11 cellular contexts compared by ENCODE assay signal in the genomic region with DNA sequence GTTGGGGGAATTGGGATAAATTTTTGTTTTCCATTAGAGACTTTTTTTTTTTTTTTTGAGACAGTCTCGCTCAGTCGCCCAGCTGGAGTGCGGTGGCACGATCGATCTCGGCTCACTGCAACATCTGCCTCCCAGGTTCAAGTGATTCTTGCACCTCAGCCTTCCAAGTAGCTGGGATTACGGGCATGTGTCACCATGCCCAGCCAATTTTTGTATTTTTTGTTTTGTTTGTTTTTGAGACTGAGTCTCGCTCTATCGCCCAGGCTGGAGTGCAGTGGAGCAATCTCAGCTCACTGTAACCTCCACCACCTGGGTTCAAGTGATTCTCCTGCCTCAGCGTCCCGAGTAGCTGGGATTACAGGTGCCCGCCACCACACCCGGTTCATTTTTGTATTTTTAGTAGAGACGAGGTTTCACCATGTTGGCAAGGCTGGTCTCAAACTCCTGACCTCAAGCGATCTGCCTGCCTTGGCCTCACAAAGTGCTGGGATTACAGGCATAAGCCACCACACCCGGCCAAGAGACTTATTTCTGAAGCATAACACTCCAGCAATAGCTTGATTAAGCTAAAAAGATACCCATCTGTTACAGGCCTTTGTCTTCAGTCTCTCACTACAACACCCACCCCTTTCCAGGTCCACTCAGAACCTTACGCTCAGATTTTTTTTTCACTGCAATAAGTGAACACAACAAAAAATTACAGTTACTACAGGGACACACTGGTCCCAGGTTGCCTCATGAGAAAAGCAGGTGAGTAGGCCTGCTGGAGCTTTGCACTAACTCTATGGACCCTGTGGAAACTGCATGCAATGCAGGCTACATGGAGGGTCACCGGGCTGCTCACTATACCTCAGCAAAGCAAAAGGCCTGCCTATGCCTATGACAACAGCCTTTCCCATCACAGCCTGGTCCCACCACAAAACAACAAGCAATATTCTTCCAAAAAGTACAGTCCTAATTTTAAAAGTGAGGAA. TPM values are rescaled to one million over a fixed set of nuclear protein-coding genes. Genes with fewer than 3 reads are reported as not detected.
A peak's percentile ranks its signal among the peaks of the same experiment; 100 is the strongest.
DNase-seq lines count a peak whose midpoint lies in the region; ATAC-seq and TF ChIP-seq lines count a peak whose summit lies in the region.
"Had no signal": no experiment of that assay in that cellular context is flagged by ENCODE, and none has a peak within 500 bp of the region (broad histone marks: within the 10 kb centered on the region; RNA-seq: fewer than 3 reads in every experiment).

No MANE protein-coding gene starts in this region.

- peaks cover 11% of the 10 kb centered on the region for H3K36me3 Mint-ChIP-seq in endodermal cell (ENCODE audit: low read depth)

- no peaks in the 10 kb centered on the region for H3K79me1 ChIP-seq in trophoblast cell (ENCODE audit: low read length)

- TF ChIP-seq CTCF in DOHH2 (IDR thresholded peaks at IDR 0.05; ENCODE audit: low read depth, low read length, poor library complexity, severe bottlenecking) (no peak), endodermal cell (conservative IDR thresholded peaks at IDR 0.05) (no peak)

- no peak overlapping the region for H2BK12ac ChIP-seq in trophoblast cell (ENCODE audit: low read length)

- no peak overlapping the region for H3K4me3 Mint-ChIP-seq in endodermal cell
- H3K4me3 Mint-ChIP-seq: activated B cell treated with CpG ODN at 0.5 μM for 24 hours had no signal

- peaks cover 99% of the 10 kb centered on the region for H3K79me2 ChIP-seq in DOHH2 (ENCODE audit: control insufficient read depth, low read length)
- H3K79me2 ChIP-seq in trophoblast cell (ENCODE audit: control insufficient read depth, insufficient read depth, low read length, poor library complexity), result peaks cover 34% of the 10 kb centered on the region

- no peak overlapping the region for H4K91ac ChIP-seq in trophoblast cell (ENCODE audit: low read depth, low read length)

- H3K23ac ChIP-seq in trophoblast cell (ENCODE audit: low read length), result no peak overlapping the region

- peaks cover 74% of the 10 kb centered on the region for H4K20me1 ChIP-seq in DOHH2 (ENCODE audit: control insufficient read depth, insufficient read depth, low read depth, low read length)

- no peak overlapping the region for H3K14ac ChIP-seq in trophoblast cell (ENCODE audit: low read length)

- ATAC-seq in HG02678 (IDR thresholded peaks at IDR 0.05; ENCODE audit: unreplicated experiment) (no peak), GM18511 (IDR thresholded peaks at IDR 0.05; ENCODE audit: unreplicated experiment) (no peak), GM19452 (IDR thresholded peaks at IDR 0.05; ENCODE audit: unreplicated experiment) (no peak)

- H3K9me3 ChIP-seq in DOHH2 (ENCODE audit: control insufficient read depth, insufficient read depth, low read length), result no peaks in the 10 kb centered on the region
- H3K9me3 ChIP-seq in endodermal cell (ENCODE audit: control insufficient read depth, low read length), result no peaks in the 10 kb centered on the region
- H3K9me3 ChIP-seq in trophoblast cell (ENCODE audit: insufficient read depth, low read depth, low read length), result no peaks in the 10 kb centered on the region
- H3K9me3 ChIP-seq: neutrophil had no signal

- H2AFZ ChIP-seq in trophoblast cell (ENCODE audit: insufficient read depth, low read length, poor library complexity), result no peak overlapping the region

- no peak overlapping the region for H3K9ac ChIP-seq in endodermal cell (ENCODE audit: extremely low read depth, low read length, poor library complexity, severe bottlenecking)
- H3K9ac ChIP-seq in trophoblast cell (ENCODE audit: low read length), result no peak overlapping the region

- H3K9me2 ChIP-seq in DOHH2 (replicated peaks; ENCODE audit: control insufficient read depth, low read length), result no peaks in the 10 kb centered on the region

- WGBS in endodermal cell (ENCODE audit: insufficient coverage in 1 of 2, insufficient read length in 1 of 2), 2 experiments, result 95 to 96% methylated on average over 12 to 18 of the region's 18 CpGs
- no CpG with 5 or more reads among the region's 18 CpGs for WGBS in trophoblast cell (ENCODE audit: extremely low coverage, insufficient coverage, insufficient read length)

- H2AK5ac ChIP-seq in trophoblast cell (ENCODE audit: low read length), result no peak overlapping the region

- H3K27me3 ChIP-seq in DOHH2 (ENCODE audit: control insufficient read depth, low read length) (no peaks in the 10 kb centered on the region), endodermal cell (ENCODE audit: control insufficient read depth, insufficient read depth, low read length, poor library complexity, severe bottlenecking) (no peaks in the 10 kb centered on the region), trophoblast cell (ENCODE audit: insufficient read depth, low read length) (no peaks in the 10 kb centered on the region)
- H3K27me3 ChIP-seq: brain microvascular endothelial cell, neutrophil had no signal

- H4K8ac ChIP-seq in trophoblast cell (ENCODE audit: low read depth, low read length), result no peak overlapping the region

- no peak overlapping the region for H3K27ac ChIP-seq in DOHH2 (ENCODE audit: low read depth, low read length)
- no peak overlapping the region for H3K27ac ChIP-seq in endodermal cell (ENCODE audit: low read depth, low read length)
- H3K27ac ChIP-seq in trophoblast cell (ENCODE audit: low read depth, low read length), result no peak overlapping the region
- H3K27ac ChIP-seq: brain microvascular endothelial cell had no signal

- H3K36me3 ChIP-seq in DOHH2 (ENCODE audit: control insufficient read depth, low read length), result peaks cover 41% of the 10 kb centered on the region
- peaks cover 4% of the 10 kb centered on the region for H3K36me3 ChIP-seq in endodermal cell (ENCODE audit: control insufficient read depth, insufficient read depth, low read length)
- peaks cover 0 to 2% of the 10 kb centered on the region in 2 experiments for H3K36me3 ChIP-seq in trophoblast cell (ENCODE audit: control insufficient read depth in 1 of 2, insufficient read depth in 2 of 2, low read length in 2 of 2)
- H3K36me3 ChIP-seq: brain microvascular endothelial cell, neutrophil had no signal

- H3K4me2 ChIP-seq in DOHH2 (ENCODE audit: low read length), result peak overlapping the region; percentile 11; the same call in 1 of the 2 replicates
- H3K4me2 ChIP-seq in trophoblast cell (ENCODE audit: low read length), result no peak overlapping the region

- H4K12ac ChIP-seq in trophoblast cell (ENCODE audit: low read depth, low read length), result no peak overlapping the region

- no peaks in the 10 kb centered on the region for H3K9me3 Mint-ChIP-seq in endodermal cell
- H3K9me3 Mint-ChIP-seq: activated B cell treated with CpG ODN at 0.5 μM for 24 hours had no signal

- peak overlapping the region; percentile 22 for H3K27ac Mint-ChIP-seq in endodermal cell
- H3K27ac Mint-ChIP-seq: activated B cell treated with CpG ODN at 0.5 μM for 24 hours had no signal

- H2BK120ac ChIP-seq in trophoblast cell (ENCODE audit: insufficient read depth, low read length, poor library complexity), result no peak overlapping the region

- peaks cover 35% of the 10 kb centered on the region for H3F3A ChIP-seq in DOHH2 (ENCODE audit: control insufficient read depth, insufficient read depth)

- H3K4me1 Mint-ChIP-seq in endodermal cell, result peaks cover 41% of the 10 kb centered on the region

- H3K27me3 Mint-ChIP-seq in endodermal cell (ENCODE audit: insufficient read depth), result no peaks in the 10 kb centered on the region
- H3K27me3 Mint-ChIP-seq: activated B cell treated with CpG ODN at 0.5 μM for 24 hours had no signal

- DNase-seq in NCI-H524 (lab: John Stamatoyannopoulos, UW), result peak; percentile 74 to 89
- no peak for DNase-seq in endodermal cell
- DNase-seq in trophoblast cell, result no peak
- DNase-seq in hypothalamus (lab: John Stamatoyannopoulos, UW), result no peak
- DNase-seq: activated B cell treated with CpG ODN at 0.5 μM for 24 hours had no signal

- H3K4me1 ChIP-seq in DOHH2 (ENCODE audit: control insufficient read depth, low read length) (peaks cover 96% of the 10 kb centered on the region), endodermal cell (ENCODE audit: control insufficient read depth, insufficient read depth, low read length) (peaks cover 10% of the 10 kb centered on the region), trophoblast cell (ENCODE audit: control insufficient read depth in 1 of 2, insufficient read depth in 2 of 2, low read length in 2 of 2) (peaks cover 5% of the 10 kb centered on the region in 2 experiments)

- H3K18ac ChIP-seq in trophoblast cell (ENCODE audit: low read length), result no peak overlapping the region

- H2BK5ac ChIP-seq in trophoblast cell (ENCODE audit: low read depth, low read length, poor library complexity), result no peak overlapping the region

- no peak overlapping the region for H3K4me3 ChIP-seq in DOHH2 (ENCODE audit: low read length)
- no peak overlapping the region for H3K4me3 ChIP-seq in endodermal cell (ENCODE audit: low read length)
- no peak overlapping the region for H3K4me3 ChIP-seq in trophoblast cell (ENCODE audit: low read depth, low read length)

- H3K4ac ChIP-seq in trophoblast cell (ENCODE audit: low read depth, low read length), result peak overlapping the region; percentile 35

RNA-seq across cellular contexts. Expression of gene KANSL1, which starts 34.6 kb away (rescaled TPM):
- total RNA-seq in endodermal cell, result 100 to 1,000 TPM; 137 to 144 TPM
- 51.0 TPM for polyA plus RNA-seq in endodermal cell (2013, experiment 1 of 2)
- polyA plus RNA-seq in endodermal cell (2013, experiment 2 of 2), result 47.0 TPM
- 34.1 and 34.6 TPM in 2 replicates for polyA plus RNA-seq in trophoblast cell (2013)

Comparison
In these comparisons a context has a peak if more than half of its experiments do, and no peak if none do; other contexts are left out.
1. DNase-seq: peak in NCI-H524 (2 of 2); none in endodermal cell (single experiment), trophoblast cell (0 of 2) and hypothalamus (0 of 51).